18 cellular contexts compared by ENCODE assay signal in the genomic region with DNA sequence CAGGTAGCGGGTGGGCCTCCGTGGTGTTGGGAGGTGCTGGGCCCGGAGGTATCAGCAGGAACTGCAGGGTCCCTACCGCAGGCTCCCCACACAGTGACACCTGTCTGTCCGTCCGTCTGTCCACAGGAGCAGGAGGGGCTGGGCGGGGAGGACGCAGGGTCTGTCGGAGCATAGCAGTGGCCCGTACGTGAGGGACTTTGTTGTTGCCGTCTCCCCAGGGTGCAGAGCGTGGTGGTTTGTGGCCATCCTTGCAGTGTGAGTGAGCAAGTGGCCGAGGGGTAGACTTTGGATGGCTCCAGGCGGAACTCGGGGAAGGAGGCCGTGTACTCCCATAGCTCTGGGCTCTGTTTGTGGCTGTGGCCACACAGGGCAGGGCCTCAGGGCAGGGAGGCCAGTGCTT. TPM values are rescaled to one million over a fixed set of nuclear protein-coding genes. Genes with fewer than 3 reads are reported as not detected.
A peak's percentile ranks its signal among the peaks of the same experiment; 100 is the strongest.
DNase-seq lines count a peak whose midpoint lies in the region; ATAC-seq and TF ChIP-seq lines count a peak whose summit lies in the region.
"Had no signal": no experiment of that assay in that cellular context is flagged by ENCODE, and none has a peak within 500 bp of the region (broad histone marks: within the 10 kb centered on the region; RNA-seq: fewer than 3 reads in every experiment).

No MANE protein-coding gene starts in this region.

- no peak for TF ChIP-seq CTCF in DND-41 (IDR thresholded peaks at IDR 0.05; ENCODE audit: borderline replicate concordance, extremely low read depth, low read length, poor library complexity, severe bottlenecking)
- no peak for TF ChIP-seq CTCF in neural progenitor cell (IDR thresholded peaks at IDR 0.05)
- no peak for TF ChIP-seq CTCF in suprapubic skin (IDR thresholded peaks at IDR 0.05)

- no peaks in the 10 kb centered on the region for H3K27me3 Mint-ChIP-seq in dendritic cell treated with granulocyte-macrophage colony-stimulating factor and Interleukin-4, amounts not matched to agents 40 ng/mL and 50 ng/mL, for 4 days
- H3K27me3 Mint-ChIP-seq in neural progenitor cell (ENCODE audit: insufficient read depth, low read depth), result peaks cover 8% of the 10 kb centered on the region
- H3K27me3 Mint-ChIP-seq: activated naive CD8-positive, alpha-beta T cell treated with anti-CD3 and anti-CD28 coated beads, Interleukin-2, amount 10 ng/mL, durations not matched to agents 7 days and 5 days had no signal

- H3K79me2 ChIP-seq in DND-41 (ENCODE audit: insufficient read depth, low read length) (peaks cover 89% of the 10 kb centered on the region), neural progenitor cell (ENCODE audit: low read depth) (peaks cover 11% of the 10 kb centered on the region)

- no peak for TF ChIP-seq POLR2A in suprapubic skin (IDR thresholded peaks at IDR 0.05)

- DNase-seq in DND-41 (no peak), neural progenitor cell (ENCODE audit: low spot score) (no peak), COR-L47 (lab: John Stamatoyannopoulos, UW) (no peak), suprapubic skin (ENCODE audit: low spot score in 2 of 2) (no peak), AML-193 (lab: John Stamatoyannopoulos, UW) (no peak), T1000 (lab: John Stamatoyannopoulos, UW) (no peak)
- DNase-seq: activated CD8-positive, alpha-beta T cell treated with anti-CD3 and anti-CD28 coated beads, Interleukin-2, amount 10 ng/mL, durations not matched to agents 7 days and 5 days; activated naive CD8-positive, alpha-beta T cell treated with anti-CD3 and anti-CD28 coated beads, Interleukin-2, amount 10 ng/mL, durations not matched to agents 7 days and 5 days; HCEC 1CT; MG63; NCI-H1694 treated with DMSO at 0.1 percent for 48 hours; NK-92 treated with Interleukin-12 subunit alpha and Interleukin-12 subunit beta, amount 100 ng/mL, for 24 hours; stimulated activated CD4-positive, alpha-beta T cell treated with anti-CD3 and anti-CD28 coated beads, Interleukin-12 subunit alpha, Interleukin-12 subunit beta, amount 100 ng/mL, for 4 hours; thyroid gland had no signal

- no peaks in the 10 kb centered on the region for H3K27me3 ChIP-seq in BLaER1
- no peaks in the 10 kb centered on the region for H3K27me3 ChIP-seq in DND-41 (ENCODE audit: insufficient read depth, low read length, poor library complexity)
- no peaks in the 10 kb centered on the region for H3K27me3 ChIP-seq in neural progenitor cell
- H3K27me3 ChIP-seq in suprapubic skin, result no peaks in the 10 kb centered on the region
- H3K27me3 ChIP-seq: breast epithelium, esophagus muscularis mucosa, MG63, thyroid gland had no signal

- H3K4me1 ChIP-seq in BLaER1, result peaks cover 100% of the 10 kb centered on the region
- H3K4me1 ChIP-seq in DND-41 (ENCODE audit: insufficient read depth, low read length), result peaks cover 95% of the 10 kb centered on the region
- H3K4me1 ChIP-seq in neural progenitor cell, result peaks cover 8% of the 10 kb centered on the region
- H3K4me1 ChIP-seq in suprapubic skin, result peaks cover 79% of the 10 kb centered on the region

- no peak overlapping the region for H3K4me3 Mint-ChIP-seq in dendritic cell treated with granulocyte-macrophage colony-stimulating factor and Interleukin-4, amounts not matched to agents 40 ng/mL and 50 ng/mL, for 4 days
- H3K4me3 Mint-ChIP-seq in neural progenitor cell, result no peak overlapping the region
- H3K4me3 Mint-ChIP-seq: activated CD8-positive, alpha-beta T cell treated with anti-CD3 and anti-CD28 coated beads, Interleukin-2, amount 10 ng/mL, durations not matched to agents 7 days and 5 days; activated naive CD8-positive, alpha-beta T cell treated with anti-CD3 and anti-CD28 coated beads, Interleukin-2, amount 10 ng/mL, durations not matched to agents 7 days and 5 days had no signal

- peaks cover 31% of the 10 kb centered on the region for H3K36me3 Mint-ChIP-seq in dendritic cell treated with granulocyte-macrophage colony-stimulating factor and Interleukin-4, amounts not matched to agents 40 ng/mL and 50 ng/mL, for 4 days (ENCODE audit: low read depth)
- H3K36me3 Mint-ChIP-seq in neural progenitor cell, result peaks cover 18% of the 10 kb centered on the region

- H3K36me3 ChIP-seq in BLaER1, result peaks cover 13% of the 10 kb centered on the region
- peaks cover 50% of the 10 kb centered on the region for H3K36me3 ChIP-seq in DND-41 (ENCODE audit: insufficient read depth, low read length)
- no peaks in the 10 kb centered on the region for H3K36me3 ChIP-seq in neural progenitor cell
- H3K36me3 ChIP-seq in suprapubic skin, result no peaks in the 10 kb centered on the region
- H3K36me3 ChIP-seq: breast epithelium, thyroid gland had no signal

- H3K4me2 ChIP-seq in BLaER1 (peak overlapping the region; percentile 100), DND-41 (ENCODE audit: insufficient read depth, low read length) (peak overlapping the region; percentile 92), neural progenitor cell (no peak overlapping the region)

- no peak for TF ChIP-seq EP300 in suprapubic skin (IDR thresholded peaks at IDR 0.05)

- H3K27ac Mint-ChIP-seq in dendritic cell treated with granulocyte-macrophage colony-stimulating factor and Interleukin-4, amounts not matched to agents 40 ng/mL and 50 ng/mL, for 4 days, result peak overlapping the region; percentile 87
- H3K27ac Mint-ChIP-seq in neural progenitor cell, result peak overlapping the region; percentile 88
- H3K27ac Mint-ChIP-seq: activated CD8-positive, alpha-beta T cell treated with anti-CD3 and anti-CD28 coated beads, Interleukin-2, amount 10 ng/mL, durations not matched to agents 7 days and 5 days; activated naive CD8-positive, alpha-beta T cell treated with anti-CD3 and anti-CD28 coated beads, Interleukin-2, amount 10 ng/mL, durations not matched to agents 7 days and 5 days had no signal

- H3K9me3 ChIP-seq in BLaER1 (no peaks in the 10 kb centered on the region), DND-41 (ENCODE audit: insufficient read depth, low read length, severe bottlenecking) (no peaks in the 10 kb centered on the region), neural progenitor cell (ENCODE audit: low read depth) (no peaks in the 10 kb centered on the region), suprapubic skin (no peaks in the 10 kb centered on the region)
- H3K9me3 ChIP-seq: breast epithelium, esophagus muscularis mucosa, MG63, thyroid gland had no signal

- H3K9ac ChIP-seq in BLaER1 (0 out of 2 replicates have a peak overlapping the region, but pooled peaks have one; percentile 20), DND-41 (ENCODE audit: low read depth, low read length) (peak overlapping the region; percentile 74), neural progenitor cell (no peak overlapping the region)

- H4K20me1 ChIP-seq in BLaER1 (peaks cover 93% of the 10 kb centered on the region), DND-41 (ENCODE audit: insufficient read depth, low read length) (no peaks in the 10 kb centered on the region), neural progenitor cell (ENCODE audit: low read depth) (peaks cover 18% of the 10 kb centered on the region)

- peaks cover 2% of the 10 kb centered on the region for H3F3A ChIP-seq in neural progenitor cell (ENCODE audit: low read depth)

- no peaks in the 10 kb centered on the region for H3K9me3 Mint-ChIP-seq in dendritic cell treated with granulocyte-macrophage colony-stimulating factor and Interleukin-4, amounts not matched to agents 40 ng/mL and 50 ng/mL, for 4 days
- no peaks in the 10 kb centered on the region for H3K9me3 Mint-ChIP-seq in neural progenitor cell
- H3K9me3 Mint-ChIP-seq: activated naive CD8-positive, alpha-beta T cell treated with anti-CD3 and anti-CD28 coated beads, Interleukin-2, amount 10 ng/mL, durations not matched to agents 7 days and 5 days had no signal

- no peak for ATAC-seq in DND-41 (ENCODE audit: insufficient read depth, low read depth)
- ATAC-seq: activated CD8-positive, alpha-beta T cell treated with anti-CD3 and anti-CD28 coated beads, Interleukin-2, amount 10 ng/mL, durations not matched to agents 7 days and 5 days had no signal

- H2AFZ ChIP-seq in DND-41 (ENCODE audit: low read depth, low read length) (no peak overlapping the region), neural progenitor cell (replicated peaks) (no peak overlapping the region)

- H3K27ac ChIP-seq in BLaER1, result peak overlapping the region; percentile 83
- H3K27ac ChIP-seq in DND-41 (ENCODE audit: low read length), result peak overlapping the region; percentile 100
- H3K27ac ChIP-seq in neural progenitor cell, result no peak overlapping the region
- no peak overlapping the region for H3K27ac ChIP-seq in suprapubic skin
- H3K27ac ChIP-seq: thyroid gland had no signal

- intact Hi-C loops in dendritic cell treated with granulocyte-macrophage colony-stimulating factor and Interleukin-4, amounts not matched to agents 40 ng/mL and 50 ng/mL, for 4 days (cut with micrococcal nuclease), result no loop called here

- peaks cover 82% of the 10 kb centered on the region for H3K4me1 Mint-ChIP-seq in dendritic cell treated with granulocyte-macrophage colony-stimulating factor and Interleukin-4, amounts not matched to agents 40 ng/mL and 50 ng/mL, for 4 days (ENCODE audit: low read depth)
- peaks cover 44% of the 10 kb centered on the region for H3K4me1 Mint-ChIP-seq in neural progenitor cell

- WGBS in suprapubic skin, result 83% methylated on average over 12 of the region's 17 CpGs

- H3K4me3 ChIP-seq in BLaER1, result no peak overlapping the region
- H3K4me3 ChIP-seq in DND-41 (ENCODE audit: low read depth in 1 of 2, low read length in 2 of 2), result peak overlapping the region in 1 of 2 experiments; percentile 36; a peak in 1 of 4 replicates
- no peak overlapping the region for H3K4me3 ChIP-seq in neural progenitor cell
- H3K4me3 ChIP-seq in suprapubic skin, result no peak overlapping the region
- H3K4me3 ChIP-seq: breast epithelium, MG63, thyroid gland had no signal

RNA-seq across cellular contexts. Expression of gene ZNF750, which starts 40.8 kb away (rescaled TPM):
- total RNA-seq in neural progenitor cell (ENCODE audit: low replicate concordance), result not detected in 2 replicates
- 100 to 1,000 TPM; 117 to 353 (median 233) TPM for total RNA-seq in suprapubic skin
- total RNA-seq: activated CD8-positive, alpha-beta T cell treated with anti-CD3 and anti-CD28 coated beads, Interleukin-2, amount 10 ng/mL, durations not matched to agents 7 days and 5 days; activated naive CD8-positive, alpha-beta T cell treated with anti-CD3 and anti-CD28 coated beads, Interleukin-2, amount 10 ng/mL, durations not matched to agents 7 days and 5 days; esophagus muscularis mucosa had no signal

Comparison
In these comparisons a context has a peak if more than half of its experiments do, and no peak if none do; other contexts are left out.
1. H3K27ac ChIP-seq: peak in BLaER1 (single experiment) and DND-41 (single experiment); none in neural progenitor cell (single experiment) and suprapubic skin (single experiment).
2. RNA of gene ZNF750, which starts 40.8 kb away (total RNA-seq): 117 to 353 TPM in suprapubic skin; not detected in neural progenitor cell; every median in the first group is over 100 times any median in the second.